ENCODE assay signal across 8 cellular contexts in genomic region chr15:57706405-57707209, GRCh38. TPM values are rescaled to one million over a fixed set of nuclear protein-coding genes. Genes with fewer than 3 reads are reported as not detected.
DNase-seq lines count a peak whose midpoint lies in the region; ATAC-seq and TF ChIP-seq lines count a peak whose summit lies in the region.

Gene POLR2M (plus strand): TSS chr15:57706714. CDS start chr15:57706843, 129 bp downstream.

- TF ChIP-seq CTCF in activated B cell treated with CpG ODN at 0.5 μM for 24 hours (IDR thresholded peaks at IDR 0.05) (no peak), spleen (IDR thresholded peaks at IDR 0.05 in 8 of 11, conservative IDR thresholded peaks at IDR 0.05 in 3 of 11) (no peak)

- H3K27ac Mint-ChIP-seq in activated B cell treated with CpG ODN at 0.5 μM for 24 hours, result peak within 1 kb of the TSS; percentile 88

- DNase-seq in AG08395 (ENCODE audit: low spot score), result peak; percentile 94
- peak; percentile 95 for DNase-seq in NCI-H345 (lab: John Stamatoyannopoulos, UW)
- peak; percentile 71 for DNase-seq in activated B cell treated with CpG ODN at 0.5 μM for 24 hours
- DNase-seq in caudate nucleus (lab: John Stamatoyannopoulos, UW), result peak in 60 of 61 donors; percentile 42 to 96 (median 88)
- DNase-seq in inferior parietal cortex (ENCODE audit: extremely low spot score), result peak; percentile 98
- DNase-seq in spleen, result peak; percentile 95

- no peaks in the 10 kb centered on the region for H3K9me3 ChIP-seq in spleen

- peaks cover 6% of the 10 kb centered on the region for H3K27me3 Mint-ChIP-seq in activated B cell treated with CpG ODN at 0.5 μM for 24 hours

- intact Hi-C loops in activated B cell treated with CpG ODN at 0.5 μM for 24 hours (cut with micrococcal nuclease) (loop anchor here (1.0 to 10.0 kb wide), 4 partner anchors 119 to 1242 kb away; partner anchors contain the start of gene MNS1), spleen (cut with DNase I; ENCODE audit: low total_unique reads) (loop anchor here (5.0 kb wide), 1 partner anchor 144 kb away; no protein-coding TSS in a partner anchor)

- H3K27me3 ChIP-seq in spleen (replicated peaks in 1 of 7), result no peaks in the 10 kb centered on the region

- H3K4me3 ChIP-seq in spleen, result peak within 1 kb of the TSS; percentile 66 to 90 (median 79)

- POLR2A ChIA-PET in activated B cell treated with CpG ODN at 0.5 μM for 24 hours (lab: Charles Lee), result interaction anchor here (0.6 to 2.3 kb wide), 12 partner anchors 26 to 1678 kb away, joined by 3 to 12 read pairs (median 4); partner anchors contain the start of genes ADAM10 and MNS1

- CTCF ChIA-PET in activated B cell treated with CpG ODN at 0.5 μM for 24 hours (lab: Charles Lee), result interaction anchor here (1.1 to 2.4 kb wide), 6 partner anchors 26 to 1462 kb away, joined by 3 to 7 read pairs (median 4); no protein-coding TSS in a partner anchor

- peak within 1 kb of the TSS; percentile 96 for H3K27ac ChIP-seq in caudate nucleus (ENCODE audit: low read depth, low read length)
- H3K27ac ChIP-seq in spleen, result peak within 1 kb of the TSS; percentile 88 to 97 (median 94)

- peak within 1 kb of the TSS; percentile 87 for H3K4me3 Mint-ChIP-seq in activated B cell treated with CpG ODN at 0.5 μM for 24 hours

- 1 to 3% (median 1%) methylated on average over 52 to 70 of the region's 70 CpGs for WGBS in spleen, 5 donors

- TF ChIP-seq POLR2A in GM18951 (IDR thresholded peaks at IDR 0.05; ENCODE audit: extremely low read depth, insufficient read depth, insufficient read length), result peak; percentile 79
- peak in 1 of 3 donors; percentile 22 for TF ChIP-seq POLR2A in spleen (IDR thresholded peaks at IDR 0.05)

- H3K36me3 ChIP-seq in spleen, result peaks cover 0 to 28% (median 23%) of the 10 kb centered on the region in 6 donors

- in situ Hi-C loops in GM18951 (cut with MboI; ENCODE audit: low sequenced_read_pairs, unreplicated experiment), result no loop called here

- no peaks in the 10 kb centered on the region for H3K9me3 Mint-ChIP-seq in activated B cell treated with CpG ODN at 0.5 μM for 24 hours

- peaks cover 36% of the 10 kb centered on the region for H3K4me1 Mint-ChIP-seq in activated B cell treated with CpG ODN at 0.5 μM for 24 hours

- peak; percentile 94 for ATAC-seq in HG03196 (IDR thresholded peaks at IDR 0.05; ENCODE audit: unreplicated experiment)
- ATAC-seq in activated B cell treated with CpG ODN at 0.5 μM for 24 hours (ENCODE audit: low read depth), result peak; percentile 92

- peaks cover 10 to 54% (median 38%) of the 10 kb centered on the region in 6 donors for H3K4me1 ChIP-seq in spleen

- H3K36me3 Mint-ChIP-seq in activated B cell treated with CpG ODN at 0.5 μM for 24 hours (ENCODE audit: low read depth), result peaks cover 32% of the 10 kb centered on the region

RNA-seq across cellular contexts. Expression of gene POLR2M, which starts in this region (rescaled TPM):
- total RNA-seq in activated B cell treated with CpG ODN at 0.5 μM for 24 hours (53.8 and 65.2 TPM in 2 replicates), spleen (100 to 1,000 TPM in 1 of 7 donors, 10 to 100 TPM in 6; 34.1 to 152 (median 73.3) TPM)
- 100 to 1,000 TPM in 1 of 3 donors, 10 to 100 TPM in 2; 33.5 to 163 (median 48.7) TPM for polyA plus RNA-seq in spleen

Comparison
In these comparisons a context has a peak if more than half of its experiments do, and no peak if none do; other contexts are left out.
1. Peak in every context shown above with its lines: DNase-seq, ATAC-seq, H3K4me3 ChIP-seq and H3K27ac ChIP-seq.